ENCODE assay signal across 10 cellular contexts in genomic region chr12:93387780-93388179, GRCh38. TPM values are rescaled to one million over a fixed set of nuclear protein-coding genes. Genes with fewer than 3 reads are reported as not detected.
DNase-seq lines count a peak whose midpoint lies in the region; ATAC-seq and TF ChIP-seq lines count a peak whose summit lies in the region.
"Had no signal": no experiment of that assay in that cellular context is flagged by ENCODE, and none has a peak within 500 bp of the region (broad histone marks: within the 10 kb centered on the region; RNA-seq: fewer than 3 reads in every experiment).

No MANE protein-coding gene starts in this region.

- H3K36me3 Mint-ChIP-seq in activated CD8-positive, alpha-beta memory T cell treated with anti-CD3 and anti-CD28 coated beads, Interleukin-2, amount 10 ng/mL, durations not matched to agents 7 days and 5 days, result peaks cover 36% of the 10 kb centered on the region

- no peaks in the 10 kb centered on the region for H3K27me3 ChIP-seq in RWPE2 (ENCODE audit: insufficient read depth, poor library complexity, severe bottlenecking)
- H3K27me3 ChIP-seq in foreskin keratinocyte, result no peaks in the 10 kb centered on the region
- H3K27me3 ChIP-seq in A673 (replicated peaks; ENCODE audit: insufficient read depth, low read depth, low read length, poor library complexity), result no peaks in the 10 kb centered on the region
- H3K27me3 ChIP-seq: SJSA1 had no signal

- ATAC-seq in activated CD8-positive, alpha-beta memory T cell treated with anti-CD3 and anti-CD28 coated beads, Interleukin-2, amount 10 ng/mL, durations not matched to agents 7 days and 5 days, result peak; percentile 65
- ATAC-seq in RWPE2 (ENCODE audit: low read depth) (peak; percentile 52; the same call in 1 of the 3 replicates), foreskin keratinocyte (peak; percentile 90), left colon (no peak), GM18498 (IDR thresholded peaks at IDR 0.05; ENCODE audit: unreplicated experiment) (no peak)

- H3K27ac ChIP-seq in RWPE2 (ENCODE audit: poor library complexity, severe bottlenecking), result no peak overlapping the region
- no peak overlapping the region for H3K27ac ChIP-seq in foreskin keratinocyte
- no peak overlapping the region for H3K27ac ChIP-seq in A673 (ENCODE audit: low read depth, low read length, poor library complexity, severe bottlenecking)
- H3K27ac ChIP-seq: SJSA1 had no signal

- H3K4me1 Mint-ChIP-seq in activated CD8-positive, alpha-beta memory T cell treated with anti-CD3 and anti-CD28 coated beads, Interleukin-2, amount 10 ng/mL, durations not matched to agents 7 days and 5 days, result peaks cover 43% of the 10 kb centered on the region

- peak overlapping the region; percentile 26 for H3K27ac Mint-ChIP-seq in activated CD8-positive, alpha-beta memory T cell treated with anti-CD3 and anti-CD28 coated beads, Interleukin-2, amount 10 ng/mL, durations not matched to agents 7 days and 5 days

- DNase-seq in activated CD8-positive, alpha-beta memory T cell treated with anti-CD3 and anti-CD28 coated beads, Interleukin-2, amount 10 ng/mL, durations not matched to agents 7 days and 5 days, result peak; percentile 58
- DNase-seq in activated CD8-positive, alpha-beta memory T cell treated with anti-CD3 and anti-CD28 coated beads, Interleukin-2, amount 50 U/mL, for 48 hours, result no peak
- DNase-seq in RWPE2 (ENCODE audit: low spot score) (no peak), foreskin keratinocyte (peak; percentile 35 to 71), left colon (no peak), A673 (ENCODE audit: low spot score) (no peak)
- peak; percentile 74 for DNase-seq in stimulated activated CD8-positive, alpha-beta memory T cell treated with anti-CD3 and anti-CD28 coated beads, Interleukin-4, amount 100 ng/mL, for 48 hours
- DNase-seq: MV-4-11 had no signal

- POLR2A ChIA-PET in A673 (lab: Charles Lee; ENCODE audit: low non-redundant PET), result no interaction called here

- no peaks in the 10 kb centered on the region for H3K4me1 ChIP-seq in RWPE2 (ENCODE audit: insufficient read depth, poor library complexity, severe bottlenecking)
- H3K4me1 ChIP-seq in foreskin keratinocyte, result peaks cover 11% of the 10 kb centered on the region
- H3K4me1 ChIP-seq in A673 (ENCODE audit: insufficient read depth, low read length, poor library complexity, severe bottlenecking), result peaks cover 24% of the 10 kb centered on the region

- no peak overlapping the region for H3K4me3 Mint-ChIP-seq in activated CD8-positive, alpha-beta memory T cell treated with anti-CD3 and anti-CD28 coated beads, Interleukin-2, amount 10 ng/mL, durations not matched to agents 7 days and 5 days

- H3K9me3 ChIP-seq in RWPE2 (ENCODE audit: severe bottlenecking), result no peaks in the 10 kb centered on the region
- no peaks in the 10 kb centered on the region for H3K9me3 ChIP-seq in A673 (ENCODE audit: low read depth, low read length, poor library complexity, severe bottlenecking)
- H3K9me3 ChIP-seq: SJSA1 had no signal

- H3K9me3 Mint-ChIP-seq in activated CD8-positive, alpha-beta memory T cell treated with anti-CD3 and anti-CD28 coated beads, Interleukin-2, amount 10 ng/mL, durations not matched to agents 7 days and 5 days (ENCODE audit: low read depth), result no peaks in the 10 kb centered on the region

- H3K4me3 ChIP-seq in RWPE2 (ENCODE audit: severe bottlenecking) (no peak overlapping the region), A673 (ENCODE audit: low read depth, low read length, poor library complexity, severe bottlenecking) (no peak overlapping the region)
- H3K4me3 ChIP-seq: SJSA1 had no signal

- no peaks in the 10 kb centered on the region for H3K27me3 Mint-ChIP-seq in activated CD8-positive, alpha-beta memory T cell treated with anti-CD3 and anti-CD28 coated beads, Interleukin-2, amount 10 ng/mL, durations not matched to agents 7 days and 5 days

- BruUV-seq in A673 (replicated peaks; lab: Mats Ljungman, UMichigan), result no TSS peak

- CTCF ChIA-PET in activated CD8-positive, alpha-beta memory T cell treated with anti-CD3 and anti-CD28 coated beads, Interleukin-2, amount 10 ng/mL, durations not matched to agents 7 days and 5 days (lab: Charles Lee), result interaction anchor here (1.2 to 1.4 kb wide), 3 partner anchors 11 to 32 kb away, joined by 3 to 4 read pairs (median 3); no protein-coding TSS in a partner anchor
- CTCF ChIA-PET in A673 (lab: Charles Lee), result no interaction called here

- TF ChIP-seq CTCF in RWPE2 (IDR thresholded peaks at IDR 0.05; ENCODE audit: poor library complexity, severe bottlenecking), result no peak
- no peak for TF ChIP-seq CTCF in foreskin keratinocyte (conservative IDR thresholded peaks at IDR 0.05)
- no peak for TF ChIP-seq CTCF in A673 (conservative IDR thresholded peaks at IDR 0.05; ENCODE audit: low read depth, low read length)

- intact Hi-C loops in left colon (cut with DNase I, micrococcal nuclease), result no loop called here
- intact Hi-C loops in A673 (cut with micrococcal nuclease; ENCODE audit: unreplicated experiment), result no loop called here

- H3K36me3 ChIP-seq in RWPE2 (ENCODE audit: low read depth) (peaks cover 28% of the 10 kb centered on the region), A673 (ENCODE audit: insufficient read depth, low read length, poor library complexity, severe bottlenecking) (no peaks in the 10 kb centered on the region)

RNA-seq across cellular contexts. Expression of gene NUDT4, which starts 10.1 kb away (rescaled TPM):
- 10 to 100 TPM; 42.8 to 63.8 TPM for total RNA-seq in activated CD8-positive, alpha-beta memory T cell treated with anti-CD3 and anti-CD28 coated beads, Interleukin-2, amount 10 ng/mL, durations not matched to agents 7 days and 5 days
- 38.4 and 39.7 TPM in 2 replicates for total RNA-seq in foreskin keratinocyte
- polyA plus RNA-seq in foreskin keratinocyte, result 16.4 and 18.2 TPM in 2 replicates
- total RNA-seq in left colon, result 100 to 1,000 TPM; 103 to 124 TPM
- 79.6 and 93.8 TPM in 2 replicates for total RNA-seq in A673 (2021)

RNA-seq across cellular contexts. Expression of gene UBE2N, which starts 54.0 kb away (rescaled TPM):
- 100 to 1,000 TPM; 166 to 213 TPM for total RNA-seq in activated CD8-positive, alpha-beta memory T cell treated with anti-CD3 and anti-CD28 coated beads, Interleukin-2, amount 10 ng/mL, durations not matched to agents 7 days and 5 days
- total RNA-seq in foreskin keratinocyte, result 154 and 167 TPM in 2 replicates
- polyA plus RNA-seq in foreskin keratinocyte, result 116 and 148 TPM in 2 replicates
- total RNA-seq in left colon, result 10 to 100 TPM; 73.1 to 83.5 TPM
- total RNA-seq in A673 (2021), result 164 and 177 TPM in 2 replicates

Comparison
In these comparisons a context has a peak if more than half of its experiments do, and no peak if none do; other contexts are left out.
1. DNase-seq: peak in activated CD8-positive, alpha-beta memory T cell treated with anti-CD3 and anti-CD28 coated beads, Interleukin-2, amount 10 ng/mL, durations not matched to agents 7 days and 5 days (single experiment), foreskin keratinocyte (2 of 2) and stimulated activated CD8-positive, alpha-beta memory T cell treated with anti-CD3 and anti-CD28 coated beads, Interleukin-4, amount 100 ng/mL, for 48 hours (single experiment); none in activated CD8-positive, alpha-beta memory T cell treated with anti-CD3 and anti-CD28 coated beads, Interleukin-2, amount 50 U/mL, for 48 hours (single experiment), RWPE2 (single experiment), left colon (0 of 2) and A673 (single experiment).
2. ATAC-seq: peak in activated CD8-positive, alpha-beta memory T cell treated with anti-CD3 and anti-CD28 coated beads, Interleukin-2, amount 10 ng/mL, durations not matched to agents 7 days and 5 days (single experiment), RWPE2 (single experiment) and foreskin keratinocyte (single experiment); none in left colon (single experiment) and GM18498 (single experiment).